ENCODE assay signal across 9 cellular contexts in the genomic region with DNA sequence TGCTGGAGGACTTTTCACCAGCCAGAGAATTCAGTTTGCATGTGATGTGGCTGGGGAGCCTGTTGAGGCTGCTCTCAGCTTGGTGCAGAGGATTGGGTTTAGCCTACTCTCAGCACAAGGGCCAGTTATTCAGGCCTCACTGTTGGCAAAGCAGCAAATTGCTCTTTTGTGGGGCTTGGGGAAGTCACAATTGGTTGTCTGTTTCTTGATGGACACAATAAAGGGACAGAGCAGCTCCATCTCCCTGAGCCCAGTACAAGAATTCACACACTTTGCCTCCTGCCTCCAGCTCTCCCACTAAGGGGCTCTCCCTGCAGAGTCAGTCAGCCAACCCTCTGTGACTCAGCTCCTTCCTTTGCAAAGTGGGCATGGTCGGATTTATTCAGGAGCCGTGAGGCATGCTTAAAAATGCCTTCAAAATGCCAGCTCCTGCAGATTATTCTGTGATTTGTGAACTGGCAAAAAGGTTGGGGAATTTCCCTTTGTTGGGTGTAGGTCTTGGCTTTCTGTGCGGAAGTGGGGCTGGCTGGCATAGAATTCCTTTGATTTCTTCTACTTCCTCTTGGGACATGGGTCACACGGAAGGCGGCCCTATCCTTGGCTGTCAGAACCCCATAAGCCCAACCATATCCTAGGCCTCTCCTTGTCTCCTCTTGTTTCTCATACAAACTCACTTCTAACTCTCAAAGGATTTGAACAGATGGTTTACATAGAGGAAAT.
A peak's percentile ranks its signal among the peaks of the same experiment; 100 is the strongest.
DNase-seq lines count a peak whose midpoint lies in the region; ATAC-seq lines count a peak whose summit lies in the region.
"Had no signal": no experiment of that assay in that cellular context is flagged by ENCODE, and none has a peak within 500 bp of the region (broad histone marks: within the 10 kb centered on the region; RNA-seq: fewer than 3 reads in every experiment).

No MANE protein-coding gene starts in this region.

- no peak for ATAC-seq in HG03571 (IDR thresholded peaks at IDR 0.05; ENCODE audit: unreplicated experiment)

- peak; percentile 20 for DNase-seq in ELF-1 (ENCODE audit: low read depth, low spot score)
- DNase-seq in amygdala (lab: John Stamatoyannopoulos, UW) = peak in 54 of 56 donors; percentile 18 to 97 (median 82)
- DNase-seq in head of caudate nucleus = peak; percentile 49 to 96 (median 86)
- DNase-seq in putamen (ENCODE audit: low spot score) = peak; percentile 98
- no peak for DNase-seq in NCI-H345 treated with DMSO at 0.1 percent for 48 hours (lab: John Stamatoyannopoulos, UW; ENCODE audit: unreplicated experiment)
- DNase-seq in activated gamma-delta T cell (lab: John Stamatoyannopoulos, UW) = no peak
- DNase-seq in iPS-NIHi11 (ENCODE audit: low spot score) = no peak
- DNase-seq: small intestine had no signal

- intact Hi-C loops in head of caudate nucleus (cut with DNase I) = loop anchor here (10.0 kb wide), 1 partner anchor 50 kb away; no protein-coding TSS in a partner anchor

Comparison
In these comparisons a context has a peak if more than half of its experiments do, and no peak if none do; other contexts are left out.
1. DNase-seq: peak in ELF-1 (single experiment), amygdala (54 of 56), head of caudate nucleus (42 of 42) and putamen (single experiment); none in NCI-H345 treated with DMSO at 0.1 percent for 48 hours (single experiment), activated gamma-delta T cell (single experiment) and iPS-NIHi11 (single experiment).